ENCODE assay signal across 12 cellular contexts in the genomic region with DNA sequence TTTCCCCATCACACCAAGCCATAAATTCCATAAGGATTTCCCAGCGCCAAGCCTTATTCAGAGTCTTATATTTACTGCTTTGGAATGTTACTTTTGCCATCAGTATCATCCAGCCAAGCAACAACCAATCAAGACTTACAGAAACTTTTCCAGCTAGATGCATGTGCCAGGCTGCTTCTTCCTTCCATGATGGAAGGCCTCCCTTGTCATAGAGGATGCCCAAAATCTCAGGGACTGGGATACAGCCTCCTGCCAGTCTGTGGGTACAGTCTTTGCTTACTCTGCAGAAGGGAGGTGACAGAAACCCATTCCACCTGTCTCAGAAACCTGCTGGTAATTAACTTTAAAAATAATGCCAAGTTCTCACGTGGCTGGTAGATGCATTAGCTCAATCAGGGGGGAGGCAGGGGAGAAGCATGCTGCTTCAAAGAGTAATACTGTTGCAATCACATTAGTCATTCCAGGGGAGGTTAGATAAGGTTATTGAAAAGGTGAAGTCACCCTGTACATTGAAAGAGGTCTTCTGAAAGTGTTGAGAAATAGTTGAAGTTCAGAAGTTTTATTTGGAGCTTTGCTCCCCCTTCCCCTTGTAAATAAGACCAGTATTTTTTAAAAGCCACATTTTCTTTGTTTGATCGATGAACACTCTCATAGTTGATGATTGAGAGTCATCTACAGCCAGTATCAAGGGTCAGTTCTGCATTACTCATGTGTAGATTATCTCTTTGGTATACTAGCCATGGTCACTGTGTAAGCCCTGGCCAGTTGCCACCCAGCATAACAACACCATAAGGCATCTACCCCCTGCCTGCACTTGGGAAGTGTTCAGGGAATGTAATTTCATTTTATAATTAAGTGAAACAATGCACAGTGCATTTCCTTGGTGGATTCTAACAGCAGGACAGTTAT. TPM values are rescaled to one million over a fixed set of nuclear protein-coding genes. Genes with fewer than 3 reads are reported as not detected.
A peak's percentile ranks its signal among the peaks of the same experiment; 100 is the strongest.
DNase-seq lines count a peak whose midpoint lies in the region; ATAC-seq, FAIRE-seq and TF ChIP-seq lines count a peak whose summit lies in the region.
"Had no signal": no experiment of that assay in that cellular context is flagged by ENCODE, and none has a peak within 500 bp of the region (broad histone marks: within the 10 kb centered on the region; RNA-seq: fewer than 3 reads in every experiment).

No MANE protein-coding gene starts in this region.

- no peak overlapping the region for H3K4me3 Mint-ChIP-seq in activated T-cell treated with anti-CD3 and anti-CD28 coated beads, Interleukin-2, amount 50 U/mL, for 4 hours

- no peaks in the 10 kb centered on the region for H3K9me3 Mint-ChIP-seq in activated T-cell treated with anti-CD3 and anti-CD28 coated beads, Interleukin-2, amount 50 U/mL, for 4 hours

- H3K9me3 ChIP-seq in kidney (ENCODE audit: control insufficient read depth in 1 of 2, low read length in 2 of 2) (no peaks in the 10 kb centered on the region), tibial artery (no peaks in the 10 kb centered on the region)
- H3K9me3 ChIP-seq: neutrophil had no signal

- no peaks in the 10 kb centered on the region for H3K27me3 ChIP-seq in brain microvascular endothelial cell (replicated peaks)
- H3K27me3 ChIP-seq in tibial artery: no peaks in the 10 kb centered on the region

- TF ChIP-seq CTCF in brain microvascular endothelial cell (IDR thresholded peaks at IDR 0.05; ENCODE audit: low read depth, low read length, missing control alignments) (no peak), kidney (IDR thresholded peaks at IDR 0.05; ENCODE audit: borderline replicate concordance, extremely low read depth, insufficient read depth) (no peak), tibial artery (IDR thresholded peaks at IDR 0.05) (no peak)

- ATAC-seq in activated T-cell treated with anti-CD3 and anti-CD28 coated beads, Interleukin-2, amount 50 U/mL, for 4 hours: no peak

- no peak overlapping the region for H3K9ac ChIP-seq in kidney (ENCODE audit: low read length in 2 of 2)

- no peak for FAIRE-seq in kidney (lab: Jason Lieb, UNC)
- FAIRE-seq in frontal cortex (lab: Jason Lieb, UNC): no peak
- FAIRE-seq: HTR-8/SVneo had no signal

- in situ Hi-C loops in brain microvascular endothelial cell (cut with HindIII; ENCODE audit: low pct_ligation_motif_present, low sequenced_read_pairs): no loop called here

- H3K4me1 ChIP-seq in kidney (ENCODE audit: control insufficient read depth in 1 of 2, insufficient read depth in 1 of 2, low read depth in 1 of 2, low read length in 2 of 2) (peaks cover 42 to 59% of the 10 kb centered on the region in 2 donors), tibial artery (peaks cover 15 to 70% (median 49%) of the 10 kb centered on the region in 4 donors)

- peaks cover 12% of the 10 kb centered on the region for H3K4me1 Mint-ChIP-seq in activated T-cell treated with anti-CD3 and anti-CD28 coated beads, Interleukin-2, amount 50 U/mL, for 4 hours (ENCODE audit: low read depth)

- H3K4me3 ChIP-seq in brain microvascular endothelial cell (ENCODE audit: low read depth, low read length) (no peak overlapping the region), kidney (ENCODE audit: low read length in 2 of 2) (no peak overlapping the region), tibial artery (no peak overlapping the region)

- H3K27ac ChIP-seq in brain microvascular endothelial cell (no peak overlapping the region), kidney (ENCODE audit: low read depth in 2 of 2, low read length in 2 of 2) (peak overlapping the region; percentile 92 to 94), tibial artery (peak overlapping the region; percentile 83 to 88)
- H3K27ac ChIP-seq: neutrophil had no signal

- DNase-seq in NCI-H226: peak; percentile 88
- DNase-seq in brain microvascular endothelial cell: peak; percentile 56
- DNase-seq in kidney: no peak
- DNase-seq in tibial artery: no peak
- DNase-seq in central memory CD4-positive, alpha-beta T cell: no peak
- no peak for DNase-seq in activated T-cell treated with anti-CD3 and anti-CD28 coated beads, Interleukin-2, amount 50 U/mL, for 4 hours
- no peak for DNase-seq in frontal cortex (ENCODE audit: low spot score in 2 of 2)
- DNase-seq in RKO (ENCODE audit: low spot score): no peak
- DNase-seq: DMS53, NCI-H2227 treated with DMSO at 0.1 percent for 48 hours had no signal

- intact Hi-C loops in kidney (cut with DNase I): no loop called here
- intact Hi-C loops in tibial artery (cut with DNase I; ENCODE audit: low total_unique reads): no loop called here

- no peaks in the 10 kb centered on the region for H3K36me3 Mint-ChIP-seq in activated T-cell treated with anti-CD3 and anti-CD28 coated beads, Interleukin-2, amount 50 U/mL, for 4 hours (ENCODE audit: insufficient read depth)

- no peaks in the 10 kb centered on the region for H3K27me3 Mint-ChIP-seq in activated T-cell treated with anti-CD3 and anti-CD28 coated beads, Interleukin-2, amount 50 U/mL, for 4 hours (ENCODE audit: low read depth)

- H3K36me3 ChIP-seq in brain microvascular endothelial cell (replicated peaks) (no peaks in the 10 kb centered on the region), kidney (ENCODE audit: control insufficient read depth in 1 of 2, insufficient read depth in 2 of 2, low read length in 2 of 2) (peaks cover 2 to 8% of the 10 kb centered on the region in 2 donors), tibial artery (peaks cover 0 to 10% (median 5%) of the 10 kb centered on the region in 3 donors)
- H3K36me3 ChIP-seq: neutrophil had no signal

RNA-seq across cellular contexts. Expression of a gene that starts 22.2 kb away (rescaled TPM):
- total RNA-seq in kidney: 38.4 TPM
- polyA plus RNA-seq in kidney (ENCODE audit: insufficient read depth, low read depth, low replicate concordance): 9.1 TPM
- total RNA-seq in activated T-cell treated with anti-CD3 and anti-CD28 coated beads, Interleukin-2, amount 50 U/mL, for 4 hours: 1 to 10 TPM in 2 of 3 donors, under 1 TPM in 1; 0.98 to 1.6 (median 1.0) TPM
- 8.6 TPM for total RNA-seq in frontal cortex

Comparison
In these comparisons a context has a peak if more than half of its experiments do, and no peak if none do; other contexts are left out.
1. DNase-seq: peak in NCI-H226 (single experiment) and brain microvascular endothelial cell (single experiment); none in kidney (single experiment), tibial artery (0 of 2), central memory CD4-positive, alpha-beta T cell (single experiment), activated T-cell treated with anti-CD3 and anti-CD28 coated beads, Interleukin-2, amount 50 U/mL, for 4 hours (single experiment), frontal cortex (0 of 2) and RKO (single experiment).